In genomic region chr16:2459647-2460390, GRCh38 we compare ENCODE assay signal across 8 cellular contexts. TPM values are rescaled to one million over a fixed set of nuclear protein-coding genes. Genes with fewer than 3 reads are reported as not detected.
DNase-seq lines count a peak whose midpoint lies in the region; ATAC-seq and TF ChIP-seq lines count a peak whose summit lies in the region.

Gene TEDC2 (plus strand): TSS chr16:2460109. CDS start chr16:2460145, 36 bp downstream.

- peaks cover 0 to 9% (median 0%) of the 10 kb centered on the region in 4 donors for H3K4me1 ChIP-seq in right lobe of liver

- intact Hi-C loops in dorsolateral prefrontal cortex (cut with DNase I) = loop anchor here (5.0 kb wide), 2 partner anchors 33 to 42 kb away; partner anchors contain the start of gene CCNF (in 1 of the 2)
- intact Hi-C loops in right lobe of liver (cut with DNase I) = no loop called here

- H3K27me3 ChIP-seq in dorsolateral prefrontal cortex (no peaks in the 10 kb centered on the region), right lobe of liver (no peaks in the 10 kb centered on the region)

- no peak for TF ChIP-seq CTCF in C4-2B (conservative IDR thresholded peaks at IDR 0.05)
- peak in 17 of 56 donors; percentile 6 to 53 (median 19) for TF ChIP-seq CTCF in dorsolateral prefrontal cortex (IDR thresholded peaks at IDR 0.05 in 54 of 56, conservative IDR thresholded peaks at IDR 0.05 in 2 of 56; ENCODE audit: low read depth in 1 of 56, partially characterized antibody in 56 of 56)
- TF ChIP-seq CTCF in right lobe of liver (IDR thresholded peaks at IDR 0.05) = no peak

- no peak for TF ChIP-seq POLR2A in right lobe of liver (IDR thresholded peaks at IDR 0.05)

- ATAC-seq in GM19395 (IDR thresholded peaks at IDR 0.05; ENCODE audit: unreplicated experiment) = peak; percentile 83
- peak; percentile 82 for ATAC-seq in HG03565 (IDR thresholded peaks at IDR 0.05; ENCODE audit: unreplicated experiment)
- peak; percentile 98 to 100 (median 99) for ATAC-seq in right lobe of liver

- DNase-seq in NCI-H774 (lab: John Stamatoyannopoulos, UW) (peak; percentile 86), dorsolateral prefrontal cortex (peak; percentile 85 to 98 (median 96)), right lobe of liver (peak; percentile 97 to 98 (median 97))
- peak; percentile 90 to 96 for DNase-seq in activated CD4-positive, alpha-beta T cell treated with anti-CD3 and anti-CD28 coated beads, Interleukin-2, amount 50 U/mL, for 24 hours (ENCODE audit: low read depth in 1 of 2, low spot score in 1 of 2)
- DNase-seq in stimulated activated CD4-positive, alpha-beta T cell treated with anti-CD3 and anti-CD28 coated beads, Interleukin-4, amount 100 ng/mL, for 24 hours = peak; percentile 98

- WGBS in right lobe of liver (ENCODE audit: insufficient coverage, low coverage, low lambda C conversion rate, missing lambda C conversion rate) = 3% methylated on average over 14 of the region's 66 CpGs

- peak within 1 kb of the TSS; percentile 53 to 94 (median 75) for H3K4me3 ChIP-seq in dorsolateral prefrontal cortex
- H3K4me3 ChIP-seq in right lobe of liver = peak within 1 kb of the TSS; percentile 38 to 58 (median 46)

- no peaks in the 10 kb centered on the region for H3K9me3 ChIP-seq in right lobe of liver

- H3K36me3 ChIP-seq in right lobe of liver = no peaks in the 10 kb centered on the region

- H3K27ac ChIP-seq in C4-2B (peak within 1 kb of the TSS; percentile 75), dorsolateral prefrontal cortex (peak within 1 kb of the TSS in 18 of 59 donors; percentile 3 to 77 (median 49)), right lobe of liver (no peak within 1 kb of the TSS)

RNA-seq across cellular contexts. Expression of gene TEDC2, which starts in this region (rescaled TPM):
- total RNA-seq in dorsolateral prefrontal cortex = 10 to 100 TPM in 3 of 120 experiments, 1 to 10 TPM in 117; 1.9 to 10.8 (median 5.0) TPM
- 1 to 10 TPM in 3 of 6 experiments, under 1 TPM in 3; 0.35 to 2.8 (median 0.87) TPM for total RNA-seq in right lobe of liver

Comparison
In these comparisons a context has a peak if more than half of its experiments do, and no peak if none do; other contexts are left out.
1. intact Hi-C loops: an anchor here in dorsolateral prefrontal cortex (5.0 kb wide); none called in right lobe of liver.